ENCODE assay signal across 21 cellular contexts in the genomic region with DNA sequence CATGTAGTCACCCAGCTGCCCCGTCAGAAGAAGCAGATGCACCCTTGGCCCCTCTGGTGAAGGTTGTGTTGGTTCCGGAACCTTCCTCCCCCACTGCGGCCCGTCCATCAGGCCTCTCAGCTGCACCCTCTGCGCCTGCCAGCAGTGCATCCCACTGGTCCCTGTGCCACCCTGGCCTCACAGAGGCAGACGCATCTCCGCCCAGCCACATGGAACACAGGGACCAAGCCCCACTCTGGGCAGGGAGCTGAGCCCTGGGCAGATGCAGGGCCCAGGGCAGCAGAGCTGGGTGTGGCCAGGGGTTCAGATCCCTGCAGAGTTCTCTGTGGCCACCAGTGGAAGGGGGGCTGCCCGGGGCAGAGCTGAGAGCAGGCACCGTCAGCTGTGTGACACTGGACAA. TPM values are rescaled to one million over a fixed set of nuclear protein-coding genes. Genes with fewer than 3 reads are reported as not detected.
DNase-seq lines count a peak whose midpoint lies in the region; ATAC-seq and TF ChIP-seq lines count a peak whose summit lies in the region.
"Had no signal": no experiment of that assay in that cellular context is flagged by ENCODE, and none has a peak within 500 bp of the region (broad histone marks: within the 10 kb centered on the region; RNA-seq: fewer than 3 reads in every experiment).

No MANE protein-coding gene starts in this region.

- 0 out of 2 replicates have a peak, but pooled peaks cover 5% of the 10 kb centered on the region for H3F3A ChIP-seq in GM23338 (replicated peaks; ENCODE audit: low read depth)

- ATAC-seq in GM23338 (no peak), HG02970 (IDR thresholded peaks at IDR 0.05; ENCODE audit: low FRiP score, unreplicated experiment) (no peak)

- H3K4me3 ChIP-seq in GM23338 (no peak overlapping the region), mesodermal cell (ENCODE audit: extremely low read depth, insufficient read depth, low read length, poor library complexity, severe bottlenecking) (no peak overlapping the region), testis (no peak overlapping the region)
- H3K4me3 ChIP-seq: PC-9, SK-N-MC had no signal

- H3K4me2 ChIP-seq in GM23338, result no peak overlapping the region
- H3K4me2 ChIP-seq: PC-9 had no signal

- CTCF ChIA-PET in RWPE1 (lab: Yijun Ruan, JAX), result interaction anchor here (1.2 kb wide), 1 partner anchor 27 kb away, joined by 3 read pairs; no protein-coding TSS in a partner anchor

- POLR2A ChIA-PET in RWPE1 (lab: Yijun Ruan, JAX; ENCODE audit: low non-redundant PET), result no interaction called here

- H3K36me3 Mint-ChIP-seq in GM23338 (ENCODE audit: low read depth), result peaks cover 39% of the 10 kb centered on the region

- no peak overlapping the region for H3K27ac ChIP-seq in GM23338 (ENCODE audit: low read depth)
- peak overlapping the region; percentile 15; the same call in 1 of the 2 replicates for H3K27ac ChIP-seq in RWPE1
- H3K27ac ChIP-seq in mesodermal cell (ENCODE audit: low read depth, low read length, severe bottlenecking), result peak overlapping the region; percentile 16
- no peak overlapping the region for H3K27ac ChIP-seq in testis
- H3K27ac ChIP-seq: HL-60, PC-9, SK-N-MC had no signal

- 0 out of 2 replicates have a peak overlapping the region, but pooled peaks have one; percentile 40 for H3K27ac Mint-ChIP-seq in GM23338

- no peaks in the 10 kb centered on the region for H3K79me2 ChIP-seq in GM23338 (replicated peaks; ENCODE audit: insufficient read depth)

- H3K9me3 ChIP-seq in mesodermal cell (ENCODE audit: control insufficient read depth, low read length), result no peaks in the 10 kb centered on the region
- H3K9me3 ChIP-seq in testis, result no peaks in the 10 kb centered on the region

- no peak for TF ChIP-seq POLR2A in testis (IDR thresholded peaks at IDR 0.05)

- H3K36me3 ChIP-seq in GM23338 (ENCODE audit: insufficient read depth) (peaks cover 9% of the 10 kb centered on the region; the same call in 1 of the 2 replicates), mesodermal cell (ENCODE audit: control insufficient read depth, insufficient read depth, low read length) (peaks cover 90% of the 10 kb centered on the region), testis (ENCODE audit: low read depth, missing control alignments) (no peaks in the 10 kb centered on the region)

- H3K4me1 ChIP-seq in GM23338 (ENCODE audit: insufficient read depth), result peaks cover 10% of the 10 kb centered on the region
- H3K4me1 ChIP-seq in mesodermal cell (ENCODE audit: control insufficient read depth, insufficient read depth, low read length, poor library complexity, severe bottlenecking), result peaks cover 2% of the 10 kb centered on the region
- H3K4me1 ChIP-seq in testis, result peaks cover 4% of the 10 kb centered on the region

- H3K27me3 ChIP-seq in GM23338 (ENCODE audit: insufficient read depth) (no peaks in the 10 kb centered on the region), testis (no peaks in the 10 kb centered on the region)

- H2AFZ ChIP-seq in GM23338, result no peak overlapping the region
- H2AFZ ChIP-seq: PC-9 had no signal

- intact Hi-C loops in testis (cut with DNase I; ENCODE audit: low total_unique reads), result no loop called here

- no peaks in the 10 kb centered on the region for H3K9me3 Mint-ChIP-seq in GM23338

- WGBS in mesodermal cell (ENCODE audit: insufficient coverage in 2 of 2), 2 experiments, result 95 to 100% methylated on average over 7 to 9 of the region's 9 CpGs
- WGBS in testis, 2 donors, result 73 to 83% methylated on average over 7 to 9 of the region's 9 CpGs

- DNase-seq in GM23338 (ENCODE audit: low spot score), result no peak
- no peak for DNase-seq in RWPE1 (ENCODE audit: low spot score)
- no peak for DNase-seq in medulla oblongata (ENCODE audit: extremely low spot score)
- no peak for DNase-seq in activated CD4-positive, alpha-beta T cell treated with anti-CD3 and anti-CD28 coated beads, Interleukin-2, amount 50 U/mL, for 1 hour
- DNase-seq in testis, result no peak
- DNase-seq: GOT3, HCEC 1CT, Karpas-422, NCI-H1092, NCI-H1417 treated with DMSO at 0.1 percent for 48 hours, NCI-H1694 treated with DMSO at 0.1 percent for 48 hours, NCI-H2081, NCI-H2227 treated with DMSO at 0.1 percent for 48 hours, NCI-H526 treated with DMSO at 0.1 percent for 48 hours, PC-9, RPMI8226, SHP77 had no signal

- no peak overlapping the region for H3K4me3 Mint-ChIP-seq in GM23338

- H3K4me1 Mint-ChIP-seq in GM23338, result peaks cover 18% of the 10 kb centered on the region

- TF ChIP-seq CTCF in GM23338 (conservative IDR thresholded peaks at IDR 0.05; ENCODE audit: low read depth in 2 of 2) (no peak), RWPE1 (conservative IDR thresholded peaks at IDR 0.05; ENCODE audit: low read depth) (no peak), testis (IDR thresholded peaks at IDR 0.05) (no peak)

- H3K27me3 Mint-ChIP-seq in GM23338 (ENCODE audit: insufficient read depth, low read depth, poor library complexity), result peaks cover 11% of the 10 kb centered on the region

- H4K20me1 ChIP-seq in GM23338 (replicated peaks; ENCODE audit: insufficient read depth), result no peaks in the 10 kb centered on the region; the same call in 1 of the 2 replicates

- no peaks in the 10 kb centered on the region for H3K9me2 ChIP-seq in GM23338 (ENCODE audit: insufficient read depth)

TF ChIP-seq in GM23338, 12 proteins besides CTCF, POLR2A, EP300 and RAD21 (continues in another document):
- TF ChIP-seq, protein P1, sequence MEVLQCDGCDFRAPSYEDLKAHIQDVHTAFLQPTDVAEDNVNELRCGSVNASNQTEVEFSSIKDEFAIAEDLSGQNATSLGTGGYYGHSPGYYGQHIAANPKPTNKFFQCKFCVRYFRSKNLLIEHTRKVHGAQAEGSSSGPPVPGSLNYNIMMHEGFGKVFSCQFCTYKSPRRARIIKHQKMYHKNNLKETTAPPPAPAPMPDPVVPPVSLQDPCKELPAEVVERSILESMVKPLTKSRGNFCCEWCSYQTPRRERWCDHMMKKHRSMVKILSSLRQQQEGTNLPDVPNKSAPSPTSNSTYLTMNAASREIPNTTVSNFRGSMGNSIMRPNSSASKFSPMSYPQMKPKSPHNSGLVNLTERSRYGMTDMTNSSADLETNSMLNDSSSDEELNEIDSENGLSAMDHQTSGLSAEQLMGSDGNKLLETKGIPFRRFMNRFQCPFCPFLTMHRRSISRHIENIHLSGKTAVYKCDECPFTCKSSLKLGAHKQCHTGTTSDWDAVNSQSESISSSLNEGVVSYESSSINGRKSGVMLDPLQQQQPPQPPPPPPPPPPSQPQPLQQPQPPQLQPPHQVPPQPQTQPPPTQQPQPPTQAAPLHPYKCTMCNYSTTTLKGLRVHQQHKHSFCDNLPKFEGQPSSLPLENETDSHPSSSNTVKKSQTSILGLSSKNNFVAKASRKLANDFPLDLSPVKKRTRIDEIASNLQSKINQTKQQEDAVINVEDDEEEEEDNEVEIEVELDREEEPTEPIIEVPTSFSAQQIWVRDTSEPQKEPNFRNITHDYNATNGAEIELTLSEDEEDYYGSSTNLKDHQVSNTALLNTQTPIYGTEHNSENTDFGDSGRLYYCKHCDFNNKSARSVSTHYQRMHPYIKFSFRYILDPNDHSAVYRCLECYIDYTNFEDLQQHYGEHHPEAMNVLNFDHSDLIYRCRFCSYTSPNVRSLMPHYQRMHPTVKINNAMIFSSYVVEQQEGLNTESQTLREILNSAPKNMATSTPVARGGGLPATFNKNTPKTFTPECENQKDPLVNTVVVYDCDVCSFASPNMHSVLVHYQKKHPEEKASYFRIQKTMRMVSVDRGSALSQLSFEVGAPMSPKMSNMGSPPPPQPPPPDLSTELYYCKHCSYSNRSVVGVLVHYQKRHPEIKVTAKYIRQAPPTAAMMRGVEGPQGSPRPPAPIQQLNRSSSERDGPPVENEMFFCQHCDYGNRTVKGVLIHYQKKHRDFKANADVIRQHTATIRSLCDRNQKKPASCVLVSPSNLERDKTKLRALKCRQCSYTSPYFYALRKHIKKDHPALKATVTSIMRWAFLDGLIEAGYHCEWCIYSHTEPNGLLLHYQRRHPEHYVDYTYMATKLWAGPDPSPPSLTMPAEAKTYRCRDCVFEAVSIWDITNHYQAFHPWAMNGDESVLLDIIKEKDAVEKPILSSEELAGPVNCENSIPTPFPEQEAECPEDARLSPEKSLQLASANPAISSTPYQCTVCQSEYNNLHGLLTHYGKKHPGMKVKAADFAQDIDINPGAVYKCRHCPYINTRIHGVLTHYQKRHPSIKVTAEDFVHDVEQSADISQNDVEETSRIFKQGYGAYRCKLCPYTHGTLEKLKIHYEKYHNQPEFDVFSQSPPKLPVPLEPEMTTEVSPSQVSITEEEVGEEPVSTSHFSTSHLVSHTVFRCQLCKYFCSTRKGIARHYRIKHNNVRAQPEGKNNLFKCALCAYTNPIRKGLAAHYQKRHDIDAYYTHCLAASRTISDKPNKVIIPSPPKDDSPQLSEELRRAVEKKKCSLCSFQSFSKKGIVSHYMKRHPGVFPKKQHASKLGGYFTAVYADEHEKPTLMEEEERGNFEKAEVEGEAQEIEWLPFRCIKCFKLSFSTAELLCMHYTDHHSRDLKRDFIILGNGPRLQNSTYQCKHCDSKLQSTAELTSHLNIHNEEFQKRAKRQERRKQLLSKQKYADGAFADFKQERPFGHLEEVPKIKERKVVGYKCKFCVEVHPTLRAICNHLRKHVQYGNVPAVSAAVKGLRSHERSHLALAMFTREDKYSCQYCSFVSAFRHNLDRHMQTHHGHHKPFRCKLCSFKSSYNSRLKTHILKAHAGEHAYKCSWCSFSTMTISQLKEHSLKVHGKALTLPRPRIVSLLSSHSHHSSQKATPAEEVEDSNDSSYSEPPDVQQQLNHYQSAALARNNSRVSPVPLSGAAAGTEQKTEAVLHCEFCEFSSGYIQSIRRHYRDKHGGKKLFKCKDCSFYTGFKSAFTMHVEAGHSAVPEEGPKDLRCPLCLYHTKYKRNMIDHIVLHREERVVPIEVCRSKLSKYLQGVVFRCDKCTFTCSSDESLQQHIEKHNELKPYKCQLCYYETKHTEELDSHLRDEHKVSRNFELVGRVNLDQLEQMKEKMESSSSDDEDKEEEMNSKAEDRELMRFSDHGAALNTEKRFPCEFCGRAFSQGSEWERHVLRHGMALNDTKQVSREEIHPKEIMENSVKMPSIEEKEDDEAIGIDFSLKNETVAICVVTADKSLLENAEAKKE (CRISPR knock-in tag; IDR thresholded peaks at IDR 0.05), result no peak

RNA-seq across cellular contexts. Expression of a gene that starts 50.6 kb away (rescaled TPM):
- 25.9 and 33.0 TPM in 2 replicates for total RNA-seq in GM23338 (2014; rRNA removed; shearing (Covaris generic))
- polyA plus RNA-seq in GM23338 (2016; fragmentation: Nextera tagmentation; extraction: Ambion mirVana), result 31.2 and 37.4 TPM in 2 replicates
- 13.7 TPM for polyA plus RNA-seq in mesodermal cell (2013, experiment 1 of 2)
- polyA plus RNA-seq in mesodermal cell (2013, experiment 2 of 2), result 9.4 TPM
- total RNA-seq in testis, result 10 to 100 TPM; 15.7 to 17.4 TPM
- 5.5 TPM for polyA plus RNA-seq in testis (ENCODE audit: insufficient read depth, low read depth, low replicate concordance)

Comparison
In these comparisons a context has a peak if more than half of its experiments do, and no peak if none do; other contexts are left out.
1. H3K27ac ChIP-seq: peak in RWPE1 (single experiment) and mesodermal cell (single experiment); none in GM23338 (single experiment) and testis (0 of 2).